Comparison of ENCODE assay signal across 18 cellular contexts in the genomic region with DNA sequence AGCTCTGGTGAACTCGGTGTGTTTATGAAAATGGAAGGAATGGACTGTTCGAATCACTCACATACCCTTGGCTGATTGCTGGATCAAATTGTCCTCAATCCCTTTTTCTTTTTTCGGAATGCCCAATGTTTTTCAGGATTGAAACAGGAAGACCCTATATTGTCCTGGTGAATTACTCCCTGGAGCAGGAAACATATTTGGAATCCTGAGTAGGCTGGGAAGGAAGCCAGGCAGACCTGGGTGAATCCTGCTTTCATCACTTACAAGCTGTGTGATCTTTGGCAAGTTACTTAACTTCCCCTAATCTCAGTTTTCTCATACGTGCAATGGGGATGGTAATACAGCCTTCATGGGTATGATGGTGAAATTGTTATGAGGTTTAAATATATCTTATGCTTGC.
A peak's percentile ranks its signal among the peaks of the same experiment; 100 is the strongest.
DNase-seq lines count a peak whose midpoint lies in the region; ATAC-seq and TF ChIP-seq lines count a peak whose summit lies in the region.
"Had no signal": no experiment of that assay in that cellular context is flagged by ENCODE, and none has a peak within 500 bp of the region (broad histone marks: within the 10 kb centered on the region; RNA-seq: fewer than 3 reads in every experiment).

No MANE protein-coding gene starts in this region.

- H3K27me3 ChIP-seq in gastroesophageal sphincter (no peaks in the 10 kb centered on the region), tibial artery (no peaks in the 10 kb centered on the region), BE2C (no peaks in the 10 kb centered on the region)
- H3K27me3 ChIP-seq: Peyer's patch had no signal

- intact Hi-C loops in tibial artery (cut with DNase I; ENCODE audit: low total_unique reads), result no loop called here
- intact Hi-C loops in activated CD8-positive, alpha-beta T cell treated with anti-CD3 and anti-CD28 coated beads for 36 hours (cut with micrococcal nuclease), result no loop called here

- TF ChIP-seq CTCF in gastroesophageal sphincter (IDR thresholded peaks at IDR 0.05) (no peak), tibial artery (IDR thresholded peaks at IDR 0.05) (no peak), BE2C (IDR thresholded peaks at IDR 0.05; ENCODE audit: low read depth, low read length) (no peak)
- TF ChIP-seq CTCF in activated CD8-positive, alpha-beta T cell treated with anti-CD3 and anti-CD28 coated beads for 36 hours (IDR thresholded peaks at IDR 0.05), result no peak

- H3K4me1 Mint-ChIP-seq in activated CD8-positive, alpha-beta T cell treated with anti-CD3 and anti-CD28 coated beads for 36 hours (ENCODE audit: low read depth), result no peaks in the 10 kb centered on the region

- no peak overlapping the region for H3K27ac Mint-ChIP-seq in activated CD8-positive, alpha-beta T cell treated with anti-CD3 and anti-CD28 coated beads for 36 hours
- H3K27ac Mint-ChIP-seq: CD4-positive, alpha-beta T cell; HFFc6 had no signal

- H3K4me3 ChIP-seq in gastroesophageal sphincter (no peak overlapping the region), tibial artery (no peak overlapping the region), BE2C (ENCODE audit: low read depth, low read length) (no peak overlapping the region)
- H3K4me3 ChIP-seq: GM12878, K562, Peyer's patch had no signal

- WGBS in gastroesophageal sphincter (ENCODE audit: low coverage in 1 of 2), 2 donors, result 40 to 47% methylated on average over 3 to 4 of the region's 4 CpGs

- H3K9me3 ChIP-seq in gastroesophageal sphincter, result no peaks in the 10 kb centered on the region
- H3K9me3 ChIP-seq in tibial artery, result no peaks in the 10 kb centered on the region
- H3K9me3 ChIP-seq in BE2C, result no peaks in the 10 kb centered on the region
- H3K9me3 ChIP-seq: Caco-2, Peyer's patch had no signal

- POLR2A ChIA-PET in activated CD8-positive, alpha-beta T cell treated with anti-CD3 and anti-CD28 coated beads for 36 hours (lab: Charles Lee), result no interaction called here

- H3K36me3 Mint-ChIP-seq in activated CD8-positive, alpha-beta T cell treated with anti-CD3 and anti-CD28 coated beads for 36 hours (ENCODE audit: low read depth), result no peaks in the 10 kb centered on the region

- no peaks in the 10 kb centered on the region for H3K9me3 Mint-ChIP-seq in activated CD8-positive, alpha-beta T cell treated with anti-CD3 and anti-CD28 coated beads for 36 hours
- H3K9me3 Mint-ChIP-seq: CD4-positive, alpha-beta T cell; HFFc6 had no signal

- TF ChIP-seq POLR2A in gastroesophageal sphincter (IDR thresholded peaks at IDR 0.05), result no peak

- ATAC-seq in gastroesophageal sphincter, result peak; percentile 22
- no peak for ATAC-seq in activated CD8-positive, alpha-beta T cell treated with anti-CD3 and anti-CD28 coated beads for 36 hours
- ATAC-seq: GM12878, K562, Right ventricle myocardium inferior had no signal

- no peak for TF ChIP-seq EP300 in gastroesophageal sphincter (IDR thresholded peaks at IDR 0.05)

- CTCF ChIA-PET in activated CD8-positive, alpha-beta T cell treated with anti-CD3 and anti-CD28 coated beads for 36 hours (lab: Charles Lee), result no interaction called here

- H3K27me3 Mint-ChIP-seq in activated CD8-positive, alpha-beta T cell treated with anti-CD3 and anti-CD28 coated beads for 36 hours, result peaks cover 10% of the 10 kb centered on the region

- no peak overlapping the region for H3K4me3 Mint-ChIP-seq in activated CD8-positive, alpha-beta T cell treated with anti-CD3 and anti-CD28 coated beads for 36 hours
- H3K4me3 Mint-ChIP-seq: CD4-positive, alpha-beta T cell; HFFc6 had no signal

- H3K4me1 ChIP-seq in gastroesophageal sphincter (peaks cover 2 to 67% (median 10%) of the 10 kb centered on the region in 3 donors), tibial artery (peaks cover 0 to 30% (median 6%) of the 10 kb centered on the region in 4 donors), BE2C (no peaks in the 10 kb centered on the region; the same call in 1 of the 2 replicates)
- H3K4me1 ChIP-seq: Caco-2, Peyer's patch had no signal

- peak overlapping the region; percentile 48 for H3K27ac ChIP-seq in angular gyrus (ENCODE audit: low read depth, low read length)
- peak overlapping the region in 3 of 4 donors; percentile 67 to 71 (median 67) for H3K27ac ChIP-seq in gastroesophageal sphincter
- H3K27ac ChIP-seq in tibial artery, result peak overlapping the region; percentile 32 to 58
- H3K27ac ChIP-seq: Peyer's patch had no signal

- H3K36me3 ChIP-seq in gastroesophageal sphincter (no peaks in the 10 kb centered on the region), tibial artery (no peaks in the 10 kb centered on the region), BE2C (no peaks in the 10 kb centered on the region)
- H3K36me3 ChIP-seq: Peyer's patch had no signal

- DNase-seq in dermis microvascular lymphatic vessel endothelial cell (ENCODE audit: low read depth in 2 of 2), result peak; percentile 80 to 84
- DNase-seq in tibial artery, result no peak
- no peak for DNase-seq in activated CD8-positive, alpha-beta T cell treated with anti-CD3 and anti-CD28 coated beads for 36 hours
- DNase-seq in activated CD8-positive, alpha-beta memory T cell treated with anti-CD3 and anti-CD28 coated beads for 24 hours, result no peak
- no peak for DNase-seq in BE2C
- DNase-seq: ACHN; Caco-2; CD4-positive, alpha-beta T cell; HFFc6; NCI-H1694; NCI-H748 treated with DMSO at 0.1 percent for 48 hours; NK-92 treated with Interleukin-12 subunit alpha and Interleukin-12 subunit beta, amount 100 ng/mL, for 24 hours; Peyer's patch had no signal

Comparison
In these comparisons a context has a peak if more than half of its experiments do, and no peak if none do; other contexts are left out.
1. DNase-seq: peak in dermis microvascular lymphatic vessel endothelial cell (2 of 2); none in tibial artery (0 of 2), activated CD8-positive, alpha-beta T cell treated with anti-CD3 and anti-CD28 coated beads for 36 hours (single experiment), activated CD8-positive, alpha-beta memory T cell treated with anti-CD3 and anti-CD28 coated beads for 24 hours (single experiment) and BE2C (single experiment).
2. Peak in every context shown above with its lines, with median percentiles within 50 percentile points of each other: H3K27ac ChIP-seq.